ENCODE assay signal across 17 cellular contexts in the genomic region with DNA sequence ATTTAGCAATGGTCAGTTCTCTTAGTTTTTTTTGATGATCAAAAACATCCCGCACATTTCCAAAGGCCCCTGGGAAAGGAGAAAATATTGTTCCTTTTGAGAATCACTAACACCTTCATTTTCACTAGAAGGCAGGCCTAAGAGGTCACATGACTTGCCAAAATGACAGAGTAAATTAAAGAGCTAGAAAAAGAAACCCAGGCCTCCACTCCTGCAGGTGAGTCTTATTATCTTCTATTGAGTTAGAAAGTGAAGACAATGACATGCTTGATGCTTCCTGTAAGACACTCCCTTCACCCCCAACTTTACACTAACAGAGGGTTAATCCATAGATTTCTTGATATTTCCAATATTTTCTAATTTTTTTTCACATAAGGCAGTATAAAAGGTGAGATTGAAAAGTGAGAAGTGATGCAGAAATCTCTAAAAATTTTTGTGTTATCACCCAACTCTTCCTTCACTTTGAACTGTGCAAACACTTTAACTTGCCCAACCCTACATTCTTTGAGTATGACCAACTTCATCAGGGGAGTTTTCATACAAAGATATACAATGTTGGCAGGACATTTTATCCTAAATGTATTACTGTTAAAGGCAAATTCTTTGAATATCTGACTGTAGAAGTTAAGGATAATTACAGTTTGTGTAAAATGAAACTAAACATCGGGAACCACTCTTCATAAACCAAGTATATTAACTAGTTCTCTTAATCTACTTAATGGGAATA. TPM values are rescaled to one million over a fixed set of nuclear protein-coding genes. Genes with fewer than 3 reads are reported as not detected.
DNase-seq lines count a peak whose midpoint lies in the region; ATAC-seq and TF ChIP-seq lines count a peak whose summit lies in the region.
"Had no signal": no experiment of that assay in that cellular context is flagged by ENCODE, and none has a peak within 500 bp of the region (broad histone marks: within the 10 kb centered on the region; RNA-seq: fewer than 3 reads in every experiment).

No MANE protein-coding gene starts in this region.

- peak overlapping the region; percentile 6 for H3K9ac ChIP-seq in adipocyte (ENCODE audit: low read length)

- WGBS in psoas muscle, 3 donors: 82 to 90% (median 85%) methylated on average over 2 of the region's 2 CpGs

- intact Hi-C loops in psoas muscle (cut with DNase I): no loop called here

- H3K27me3 ChIP-seq in adipocyte (replicated peaks; ENCODE audit: control insufficient read depth, insufficient read depth, low read length) (no peaks in the 10 kb centered on the region), psoas muscle (ENCODE audit: insufficient read depth in 3 of 3, low read length in 2 of 3) (no peaks in the 10 kb centered on the region)
- H3K27me3 ChIP-seq: cardiac muscle cell, transverse colon had no signal

- peaks cover 5% of the 10 kb centered on the region for H3K4me1 Mint-ChIP-seq in type B pancreatic cell (ENCODE audit: unreplicated experiment)
- H3K4me1 Mint-ChIP-seq in activated naive CD4-positive, alpha-beta T cell treated with anti-CD3 and anti-CD28 coated beads, Interleukin-2, amount 10 ng/mL, durations not matched to agents 7 days and 5 days: no peaks in the 10 kb centered on the region
- H3K4me1 Mint-ChIP-seq: natural killer cell had no signal

- no peaks in the 10 kb centered on the region for H3K36me3 ChIP-seq in adipocyte (ENCODE audit: control insufficient read depth, insufficient read depth, low read length, severe bottlenecking)
- no peaks in the 10 kb centered on the region for H3K36me3 ChIP-seq in psoas muscle (ENCODE audit: insufficient read depth in 1 of 2, low read depth in 1 of 2)
- H3K36me3 ChIP-seq: cardiac muscle cell, transverse colon had no signal

- peak overlapping the region; percentile 87 for H3K27ac Mint-ChIP-seq in type B pancreatic cell
- H3K27ac Mint-ChIP-seq in activated naive CD4-positive, alpha-beta T cell treated with anti-CD3 and anti-CD28 coated beads, Interleukin-2, amount 10 ng/mL, durations not matched to agents 7 days and 5 days: no peak overlapping the region
- H3K27ac Mint-ChIP-seq: CD4-positive, alpha-beta memory T cell; natural killer cell had no signal

- peak; percentile 28 for DNase-seq in HT1080 (ENCODE audit: low read depth)
- DNase-seq in adipocyte (ENCODE audit: low read depth): peak; percentile 73
- peak; percentile 10 for DNase-seq in fibroblast of villous mesenchyme (ENCODE audit: low read depth)
- no peak for DNase-seq in type B pancreatic cell (ENCODE audit: extremely low spot score, unreplicated experiment)
- no peak for DNase-seq in psoas muscle
- no peak for DNase-seq in activated naive CD4-positive, alpha-beta T cell treated with anti-CD3 and anti-CD28 coated beads, Interleukin-2, amount 10 ng/mL, durations not matched to agents 7 days and 5 days
- no peak for DNase-seq in stimulated activated naive CD4-positive, alpha-beta T cell (lab: John Stamatoyannopoulos, UW)
- DNase-seq: activated effector memory CD4-positive, alpha-beta T cell treated with anti-CD3 and anti-CD28 coated beads, Interleukin-2, amount 50 U/mL, for 16 hours; CD4-positive, alpha-beta memory T cell; GDM1; left ventricle myocardium superior; natural killer cell; stimulated activated CD8-positive, alpha-beta memory T cell treated with anti-CD3 and anti-CD28 coated beads, Interleukin-4, amount 100 ng/mL, for 48 hours; transverse colon had no signal

- peaks cover 19% of the 10 kb centered on the region for H3K4me1 ChIP-seq in adipocyte (ENCODE audit: control insufficient read depth, insufficient read depth, low read length)
- no peaks in the 10 kb centered on the region for H3K4me1 ChIP-seq in psoas muscle
- H3K4me1 ChIP-seq: transverse colon had no signal

- TF ChIP-seq CTCF in fibroblast of villous mesenchyme (IDR thresholded peaks at IDR 0.05; ENCODE audit: insufficient read depth, low read depth, low read length) (no peak), type B pancreatic cell (conservative IDR thresholded peaks at IDR 0.05) (no peak), psoas muscle (IDR thresholded peaks at IDR 0.05) (no peak)

- no peak overlapping the region for H3K4me3 Mint-ChIP-seq in type B pancreatic cell
- H3K4me3 Mint-ChIP-seq in activated naive CD4-positive, alpha-beta T cell treated with anti-CD3 and anti-CD28 coated beads, Interleukin-2, amount 10 ng/mL, durations not matched to agents 7 days and 5 days: no peak overlapping the region
- H3K4me3 Mint-ChIP-seq: natural killer cell had no signal

- CTCF ChIA-PET in activated naive CD4-positive, alpha-beta T cell treated with anti-CD3 and anti-CD28 coated beads, Interleukin-2, amount 10 ng/mL, durations not matched to agents 7 days and 5 days (lab: Charles Lee): no interaction called here

- H3K27ac ChIP-seq in psoas muscle: no peak overlapping the region
- H3K27ac ChIP-seq: cardiac muscle cell, transverse colon, VCaP had no signal

- H3K4me3 ChIP-seq in adipocyte (ENCODE audit: low read length) (peak overlapping the region; percentile 48), fibroblast of villous mesenchyme (ENCODE audit: low read depth, low read length) (no peak overlapping the region), psoas muscle (no peak overlapping the region)
- H3K4me3 ChIP-seq: cardiac muscle cell, transverse colon had no signal

- no peaks in the 10 kb centered on the region for H3K27me3 Mint-ChIP-seq in type B pancreatic cell
- no peaks in the 10 kb centered on the region for H3K27me3 Mint-ChIP-seq in activated naive CD4-positive, alpha-beta T cell treated with anti-CD3 and anti-CD28 coated beads, Interleukin-2, amount 10 ng/mL, durations not matched to agents 7 days and 5 days

- ATAC-seq in GM21619 (IDR thresholded peaks at IDR 0.05; ENCODE audit: unreplicated experiment) (no peak), psoas muscle (no peak)
- ATAC-seq: left ventricle myocardium superior, natural killer cell had no signal

- no peaks in the 10 kb centered on the region for H3K36me3 Mint-ChIP-seq in type B pancreatic cell
- H3K36me3 Mint-ChIP-seq in activated naive CD4-positive, alpha-beta T cell treated with anti-CD3 and anti-CD28 coated beads, Interleukin-2, amount 10 ng/mL, durations not matched to agents 7 days and 5 days: no peaks in the 10 kb centered on the region
- H3K36me3 Mint-ChIP-seq: CD4-positive, alpha-beta memory T cell; natural killer cell had no signal

- H3K9me3 ChIP-seq in adipocyte (ENCODE audit: control insufficient read depth, low read length) (no peaks in the 10 kb centered on the region), psoas muscle (no peaks in the 10 kb centered on the region)
- H3K9me3 ChIP-seq: transverse colon had no signal

- peaks cover 7% of the 10 kb centered on the region for H3K9me3 Mint-ChIP-seq in type B pancreatic cell
- no peaks in the 10 kb centered on the region for H3K9me3 Mint-ChIP-seq in activated naive CD4-positive, alpha-beta T cell treated with anti-CD3 and anti-CD28 coated beads, Interleukin-2, amount 10 ng/mL, durations not matched to agents 7 days and 5 days
- H3K9me3 Mint-ChIP-seq: natural killer cell had no signal

RNA-seq across cellular contexts. Expression of gene SUB1, which starts 57.1 kb away (rescaled TPM):
- total RNA-seq in HT1080 (2014; rRNA removed; shearing (Covaris generic)): 304 TPM in 2 replicates
- polyA plus RNA-seq in HT1080 (2015; cell fraction: cytosol; rRNA removed): 382 and 466 TPM in 2 replicates
- 234 and 274 TPM in 2 replicates for polyA plus RNA-seq in HT1080 (2015; cell fraction: nucleus; rRNA removed)
- total RNA-seq in fibroblast of villous mesenchyme (105 and 142 TPM in 2 replicates), type B pancreatic cell (ENCODE audit: low replicate concordance) (176 and 208 TPM in 2 replicates), psoas muscle (100 to 1,000 TPM; 112 to 174 (median 150) TPM)
- polyA plus RNA-seq in psoas muscle: 100 to 1,000 TPM; 102 to 175 (median 138) TPM

Comparison
In these comparisons a context has a peak if more than half of its experiments do, and no peak if none do; other contexts are left out.
1. DNase-seq: peak in HT1080 (single experiment), adipocyte (single experiment) and fibroblast of villous mesenchyme (single experiment); none in type B pancreatic cell (single experiment), psoas muscle (0 of 2), activated naive CD4-positive, alpha-beta T cell treated with anti-CD3 and anti-CD28 coated beads, Interleukin-2, amount 10 ng/mL, durations not matched to agents 7 days and 5 days (single experiment) and stimulated activated naive CD4-positive, alpha-beta T cell (0 of 6).